In genomic region chr3:46298871-46299607, GRCh38 we compare ENCODE assay signal across 11 cellular contexts. TPM values are rescaled to one million over a fixed set of nuclear protein-coding genes. Genes with fewer than 3 reads are reported as not detected.
A peak's percentile ranks its signal among the peaks of the same experiment; 100 is the strongest.
DNase-seq lines count a peak whose midpoint lies in the region; ATAC-seq lines count a peak whose summit lies in the region.
"Had no signal": no experiment of that assay in that cellular context is flagged by ENCODE, and none has a peak within 500 bp of the region (broad histone marks: within the 10 kb centered on the region; RNA-seq: fewer than 3 reads in every experiment).

No MANE protein-coding gene starts in this region.

- peak overlapping the region in 6 of 11 experiments; percentile 51 to 93 (median 84); a peak in 10 of 22 replicates for H3K27ac ChIP-seq in BLaER1 treated with 17β-estradiol and CSF1 and Interleukin-3, amounts not matched to agents 10 nM and 100 nM
- H3K27ac ChIP-seq in Karpas-422 (ENCODE audit: low read length) = no peak overlapping the region
- H3K27ac ChIP-seq: BLaER1, prostate gland had no signal

- no peaks in the 10 kb centered on the region for H3K9me3 ChIP-seq in BLaER1 treated with 17β-estradiol and CSF1 and Interleukin-3, amounts not matched to agents 10 nM and 100 nM (replicated peaks in 1 of 11)
- H3K9me3 ChIP-seq in Karpas-422 (ENCODE audit: low read length) = no peaks in the 10 kb centered on the region
- H3K9me3 ChIP-seq: BLaER1, prostate gland had no signal

- peak overlapping the region; percentile 88 for H3K27ac Mint-ChIP-seq in activated naive CD8-positive, alpha-beta T cell treated with anti-CD3 and anti-CD28 coated beads, Interleukin-2, amount 50 U/mL, for 24 hours

- H3K9me2 ChIP-seq in Karpas-422 (replicated peaks; ENCODE audit: insufficient read depth, low read length) = no peaks in the 10 kb centered on the region

- no peaks in the 10 kb centered on the region for H4K20me1 ChIP-seq in BLaER1 treated with 17β-estradiol and CSF1 and Interleukin-3, amounts not matched to agents 10 nM and 100 nM
- no peaks in the 10 kb centered on the region for H4K20me1 ChIP-seq in Karpas-422 (ENCODE audit: insufficient read depth, low read depth, low read length)
- H4K20me1 ChIP-seq: BLaER1 had no signal

- ATAC-seq in GM18870 (IDR thresholded peaks at IDR 0.05; ENCODE audit: unreplicated experiment) (peak; percentile 45), HG03135 (IDR thresholded peaks at IDR 0.05; ENCODE audit: unreplicated experiment) (no peak)
- peak; percentile 88 for ATAC-seq in activated naive CD8-positive, alpha-beta T cell treated with anti-CD3 and anti-CD28 coated beads, Interleukin-2, amount 50 U/mL, for 24 hours

- DNase-seq in Karpas-422 (no peak), NCI-H187 treated with DMSO at 0.1 percent for 48 hours (lab: John Stamatoyannopoulos, UW) (no peak), NCI-H524 treated with DMSO at 0.1 percent for 48 hours (lab: John Stamatoyannopoulos, UW) (no peak), occipital lobe (lab: John Stamatoyannopoulos, UW) (no peak)
- peak; percentile 49 for DNase-seq in activated naive CD8-positive, alpha-beta T cell treated with anti-CD3 and anti-CD28 coated beads, Interleukin-2, amount 50 U/mL, for 24 hours
- DNase-seq: NCI-H2029 had no signal

- no peaks in the 10 kb centered on the region for H3K79me2 ChIP-seq in Karpas-422 (ENCODE audit: low read length)

- peak overlapping the region in 6 of 11 experiments; percentile 1 to 92 (median 86); a peak in 10 of 22 replicates for H3K4me2 ChIP-seq in BLaER1 treated with 17β-estradiol and CSF1 and Interleukin-3, amounts not matched to agents 10 nM and 100 nM
- peak overlapping the region; percentile 66 for H3K4me2 ChIP-seq in Karpas-422 (ENCODE audit: low read depth, low read length, poor library complexity, severe bottlenecking)
- H3K4me2 ChIP-seq: BLaER1 had no signal

- H3K4me3 ChIP-seq in BLaER1 treated with 17β-estradiol and CSF1 and Interleukin-3, amounts not matched to agents 10 nM and 100 nM = no peak overlapping the region
- H3K4me3 ChIP-seq in Karpas-422 (ENCODE audit: low read length) = no peak overlapping the region
- H3K4me3 ChIP-seq: BLaER1, prostate gland had no signal

- H3K27me3 Mint-ChIP-seq in activated naive CD8-positive, alpha-beta T cell treated with anti-CD3 and anti-CD28 coated beads, Interleukin-2, amount 50 U/mL, for 24 hours = peaks cover 14% of the 10 kb centered on the region

- H3K9me3 Mint-ChIP-seq in activated naive CD8-positive, alpha-beta T cell treated with anti-CD3 and anti-CD28 coated beads, Interleukin-2, amount 50 U/mL, for 24 hours = no peaks in the 10 kb centered on the region

- no peaks in the 10 kb centered on the region for H3K36me3 Mint-ChIP-seq in activated naive CD8-positive, alpha-beta T cell treated with anti-CD3 and anti-CD28 coated beads, Interleukin-2, amount 50 U/mL, for 24 hours (ENCODE audit: low read depth)

- H3K27me3 ChIP-seq in BLaER1 treated with 17β-estradiol and CSF1 and Interleukin-3, amounts not matched to agents 10 nM and 100 nM = no peaks in the 10 kb centered on the region
- no peaks in the 10 kb centered on the region for H3K27me3 ChIP-seq in Karpas-422 (ENCODE audit: low read length)
- H3K27me3 ChIP-seq: BLaER1 had no signal

- H3K4me1 ChIP-seq in BLaER1 treated with 17β-estradiol and CSF1 and Interleukin-3, amounts not matched to agents 10 nM and 100 nM = peaks cover 0 to 99% (median 45%) of the 10 kb centered on the region in 10 experiments; a peak in 14 of 20 replicates
- peaks cover 32% of the 10 kb centered on the region for H3K4me1 ChIP-seq in Karpas-422 (ENCODE audit: low read length)
- H3K4me1 ChIP-seq: BLaER1, prostate gland had no signal

- H2AFZ ChIP-seq in Karpas-422 (ENCODE audit: low read length) = no peak overlapping the region

- peaks cover 71% of the 10 kb centered on the region for H3K4me1 Mint-ChIP-seq in activated naive CD8-positive, alpha-beta T cell treated with anti-CD3 and anti-CD28 coated beads, Interleukin-2, amount 50 U/mL, for 24 hours

- no peak overlapping the region for H3K4me3 Mint-ChIP-seq in activated naive CD8-positive, alpha-beta T cell treated with anti-CD3 and anti-CD28 coated beads, Interleukin-2, amount 50 U/mL, for 24 hours

- H3K36me3 ChIP-seq in BLaER1 treated with 17β-estradiol and CSF1 and Interleukin-3, amounts not matched to agents 10 nM and 100 nM = no peaks in the 10 kb centered on the region
- no peaks in the 10 kb centered on the region for H3K36me3 ChIP-seq in Karpas-422 (ENCODE audit: insufficient read depth, low read length)
- H3K36me3 ChIP-seq: BLaER1, prostate gland had no signal

- H3K9ac ChIP-seq in BLaER1 treated with 17β-estradiol and CSF1 and Interleukin-3, amounts not matched to agents 10 nM and 100 nM = peak overlapping the region in 4 of 11 experiments; percentile 36 to 77 (median 70); a peak in 8 of 22 replicates
- no peak overlapping the region for H3K9ac ChIP-seq in Karpas-422 (ENCODE audit: low read length)
- H3K9ac ChIP-seq: BLaER1 had no signal

RNA-seq across cellular contexts. Expression of gene CCR2, which starts 54.9 kb away (rescaled TPM):
- total RNA-seq in Karpas-422 (2014; rRNA removed; shearing (Covaris generic); ENCODE audit: low replicate concordance) = not detected in 2 replicates
- total RNA-seq in occipital lobe = 0.31 TPM

RNA-seq across cellular contexts. Expression of gene CCR3, which starts 56.8 kb away (rescaled TPM):
- total RNA-seq in Karpas-422 (2014; rRNA removed; shearing (Covaris generic); ENCODE audit: low replicate concordance) = not detected in 2 replicates
- not detected for total RNA-seq in occipital lobe
- total RNA-seq: prostate gland had no signal
